Comparison of ENCODE assay signal across 22 cellular contexts in genomic region chr7:44530990-44531389, GRCh38. TPM values are rescaled to one million over a fixed set of nuclear protein-coding genes. Genes with fewer than 3 reads are reported as not detected.
DNase-seq lines count a peak whose midpoint lies in the region; ATAC-seq, FAIRE-seq and TF ChIP-seq lines count a peak whose summit lies in the region.
"Had no signal": no experiment of that assay in that cellular context is flagged by ENCODE, and none has a peak within 500 bp of the region (broad histone marks: within the 10 kb centered on the region; RNA-seq: fewer than 3 reads in every experiment).

No MANE protein-coding gene starts in this region.

- POLR2A ChIA-PET in Panc1 (lab: Charles Lee) (no interaction called here), H1 (lab: Charles Lee; ENCODE audit: partially characterized antibody) (no interaction called here)

- no TSS peak for BruUV-seq in Panc1 (replicated peaks; lab: Mats Ljungman, UMichigan)

- H3K4me3 Mint-ChIP-seq in effector memory CD8-positive, alpha-beta T cell, result no peak overlapping the region
- H3K4me3 Mint-ChIP-seq: activated CD4-positive, alpha-beta T cell treated with anti-CD3 and anti-CD28 coated beads for 36 hours; central memory CD8-positive, alpha-beta T cell had no signal

- no peak overlapping the region for H3K27ac Mint-ChIP-seq in effector memory CD8-positive, alpha-beta T cell
- H3K27ac Mint-ChIP-seq: activated CD4-positive, alpha-beta T cell treated with anti-CD3 and anti-CD28 coated beads for 36 hours had no signal

- peaks cover 0 to 3% of the 10 kb centered on the region in 2 donors for H3K4me1 Mint-ChIP-seq in effector memory CD8-positive, alpha-beta T cell (ENCODE audit: low read depth in 2 of 2)
- H3K4me1 Mint-ChIP-seq: activated CD4-positive, alpha-beta T cell treated with anti-CD3 and anti-CD28 coated beads for 36 hours had no signal

- H2BK12ac ChIP-seq in H1 (ENCODE audit: low read depth, low read length), result no peak overlapping the region

- no peak overlapping the region for H3K56ac ChIP-seq in H1 (replicated peaks; ENCODE audit: insufficient read length, low read depth, low read length)

- H3K4me2 ChIP-seq in GM23248 (ENCODE audit: unreplicated experiment) (no peak overlapping the region), H1 (ENCODE audit: insufficient read depth in 1 of 2, low read depth in 2 of 2, low read length in 2 of 2) (no peak overlapping the region)

- H3K27me3 ChIP-seq in GM23248 (replicated peaks; ENCODE audit: insufficient read depth) (no peaks in the 10 kb centered on the region), Panc1 (ENCODE audit: control insufficient read depth, insufficient read depth, low read length) (no peaks in the 10 kb centered on the region), H1 (replicated peaks in 1 of 4; ENCODE audit: control insufficient read depth in 3 of 4, extremely low read depth in 1 of 4, insufficient read depth in 3 of 4, low read length in 3 of 4) (no peaks in the 10 kb centered on the region), stomach (no peaks in the 10 kb centered on the region)
- H3K27me3 ChIP-seq: esophagus muscularis mucosa had no signal

- no peaks in the 10 kb centered on the region for H3K79me2 ChIP-seq in GM23248 (ENCODE audit: insufficient read depth)
- H3K79me2 ChIP-seq in H1 (ENCODE audit: control insufficient read depth in 1 of 2, insufficient read depth in 2 of 2, low read length in 2 of 2), result no peaks in the 10 kb centered on the region

- no peak overlapping the region for H3K27ac ChIP-seq in GM23248
- H3K27ac ChIP-seq in Panc1 (ENCODE audit: low read length), result no peak overlapping the region
- no peak overlapping the region for H3K27ac ChIP-seq in H1 (ENCODE audit: low read depth, low read length)
- H3K27ac ChIP-seq in stomach, result no peak overlapping the region
- H3K27ac ChIP-seq: esophagus muscularis mucosa, RWPE1 had no signal

- H4K20me1 ChIP-seq in GM23248 (ENCODE audit: insufficient read depth) (no peaks in the 10 kb centered on the region), H1 (replicated peaks in 1 of 2; ENCODE audit: control insufficient read depth in 1 of 2, insufficient read depth in 2 of 2, low read length in 2 of 2) (no peaks in the 10 kb centered on the region)

- H3K23ac ChIP-seq in H1 (ENCODE audit: insufficient read length), result no peak overlapping the region

- TF ChIP-seq CTCF in Panc1 (IDR thresholded peaks at IDR 0.05) (no peak), H1 (IDR thresholded peaks at IDR 0.05; ENCODE audit: control extremely low read depth in 1 of 3, insufficient read depth in 1 of 3, low read depth in 1 of 3, low read length in 3 of 3) (no peak), stomach (IDR thresholded peaks at IDR 0.05) (no peak)

- no peak overlapping the region for H3K18ac ChIP-seq in H1 (ENCODE audit: extremely low read depth, low read length)

- no peaks in the 10 kb centered on the region for H3K23me2 ChIP-seq in H1 (ENCODE audit: low read depth, low read length)

- H2BK5ac ChIP-seq in H1 (ENCODE audit: low read depth, low read length), result no peak overlapping the region

- no peak overlapping the region for H3K9ac ChIP-seq in GM23248
- no peak overlapping the region for H3K9ac ChIP-seq in H1 (replicated peaks in 1 of 4; ENCODE audit: extremely low read depth in 1 of 4, low read depth in 3 of 4, low read length in 3 of 4)

- H2BK120ac ChIP-seq in H1 (replicated peaks; ENCODE audit: low read depth, low read length), result no peak overlapping the region

- in situ Hi-C loops in GM23248 (cut with MboI), result no loop called here
- in situ Hi-C loops in Panc1 (cut with HindIII; ENCODE audit: low pct_unique_long_range_greater_than_20kb, low sequenced_read_pairs), result no loop called here

- peak; percentile 27 for DNase-seq in GM23248
- DNase-seq in Panc1 (ENCODE audit: low read depth, low spot score), result no peak
- no peak for DNase-seq in H1 (ENCODE audit: low read depth in 1 of 2, low spot score in 2 of 2)
- peak; percentile 25 for DNase-seq in stomach
- no peak for DNase-seq in stimulated activated naive CD4-positive, alpha-beta T cell treated with Interleukin-2 at 50 U/mL for 16 hours (lab: John Stamatoyannopoulos, UW)
- DNase-seq in effector memory CD8-positive, alpha-beta T cell, result no peak
- DNase-seq in NCI-H187 (lab: John Stamatoyannopoulos, UW), result no peak
- DNase-seq: activated CD4-positive, alpha-beta T cell treated with anti-CD3 and anti-CD28 coated beads for 36 hours; activated naive CD4-positive, alpha-beta T cell treated with Interleukin-2 at 50 U/mL for 16 hours; anterior cingulate cortex; COR-L47; NCI-H1417; NCI-H2227 treated with DMSO at 0.1 percent for 48 hours; NK-92 treated with Interleukin-12 subunit alpha and Interleukin-12 subunit beta, amount 100 ng/mL, for 24 hours had no signal

- no peak for TF ChIP-seq RAD21 in H1 (IDR thresholded peaks at IDR 0.05 in 1 of 2, conservative IDR thresholded peaks at IDR 0.05 in 1 of 2; ENCODE audit: low read depth in 2 of 2, low read length in 2 of 2)

- no peaks in the 10 kb centered on the region for H3K36me3 Mint-ChIP-seq in effector memory CD8-positive, alpha-beta T cell (ENCODE audit: insufficient read depth)

- no peaks in the 10 kb centered on the region for H3F3A ChIP-seq in GM23248 (ENCODE audit: insufficient read depth)

- no peaks in the 10 kb centered on the region for H3K36me3 ChIP-seq in GM23248 (ENCODE audit: low read depth)
- no peaks in the 10 kb centered on the region for H3K36me3 ChIP-seq in Panc1 (ENCODE audit: control insufficient read depth, insufficient read depth, low read length)
- H3K36me3 ChIP-seq in H1 (ENCODE audit: control insufficient read depth in 2 of 4, insufficient read depth in 4 of 4, low read length in 3 of 4), result no peaks in the 10 kb centered on the region
- H3K36me3 ChIP-seq in stomach, result no peaks in the 10 kb centered on the region
- H3K36me3 ChIP-seq: esophagus muscularis mucosa, HAP-1 had no signal

- H3K27me3 Mint-ChIP-seq in effector memory CD8-positive, alpha-beta T cell, result peaks cover 0 to 8% of the 10 kb centered on the region in 2 donors
- H3K27me3 Mint-ChIP-seq: activated CD4-positive, alpha-beta T cell treated with anti-CD3 and anti-CD28 coated beads for 36 hours; central memory CD8-positive, alpha-beta T cell had no signal

- H4K5ac ChIP-seq in H1 (ENCODE audit: insufficient read length, low read depth, low read length), result no peak overlapping the region

- H4K8ac ChIP-seq in H1 (ENCODE audit: extremely low read depth, insufficient read depth, low read length), result peak overlapping the region; percentile 79; the same call in 1 of the 2 replicates

- ATAC-seq in Panc1, result peak; percentile 32; the same call in 1 of the 2 replicates
- ATAC-seq in effector memory CD8-positive, alpha-beta T cell (replicated peaks), result no peak
- ATAC-seq: activated CD4-positive, alpha-beta T cell treated with anti-CD3 and anti-CD28 coated beads for 36 hours; SK-N-SH treated with all-trans-retinoic acid at 6 μM for 48 hours had no signal

- FAIRE-seq in H1 (lab: Jason Lieb, UNC), result no peak
- FAIRE-seq: G401.6, GM19239 had no signal

- WGBS in GM23248 (ENCODE audit: low coverage in 1 of 2, low lambda C conversion rate in 2 of 2, missing lambda C conversion rate in 2 of 2), 2 experiments, result 48 to 68% methylated on average over 10 of the region's 10 CpGs
- 84% methylated on average over 10 of the region's 10 CpGs; no CpG with 5 or more reads in 1 of the 2 experiments for WGBS in H1 (ENCODE audit: extremely low coverage in 1 of 2, insufficient coverage in 1 of 2, insufficient read length in 1 of 2, insufficient replicate concordance in 2 of 2, low coverage in 1 of 2, low lambda C conversion rate in 2 of 2, missing lambda C conversion rate in 1 of 2), 2 experiments
- WGBS in stomach, 5 donors, result 70 to 81% (median 76%) methylated on average over 10 of the region's 10 CpGs

- intact Hi-C loops in Panc1 (cut with micrococcal nuclease; ENCODE audit: unreplicated experiment), result no loop called here
- intact Hi-C loops in stomach (cut with DNase I; ENCODE audit: low total_unique reads), result no loop called here

- H2AFZ ChIP-seq in GM23248 (no peak overlapping the region), H1 (ENCODE audit: low read length) (no peak overlapping the region)

- no peaks in the 10 kb centered on the region for H3K9me3 ChIP-seq in GM23248 (ENCODE audit: low read depth)
- no peaks in the 10 kb centered on the region for H3K9me3 ChIP-seq in Panc1 (ENCODE audit: control insufficient read depth, insufficient read depth, low read depth, low read length)
- no peaks in the 10 kb centered on the region for H3K9me3 ChIP-seq in H1 (ENCODE audit: insufficient read depth in 2 of 2, low read depth in 1 of 2, low read length in 1 of 2)
- H3K9me3 ChIP-seq in stomach, result peaks cover 2 to 14% (median 11%) of the 10 kb centered on the region in 4 donors
- H3K9me3 ChIP-seq: HAP-1 had no signal

- H2AK5ac ChIP-seq in H1 (ENCODE audit: low read depth, low read length), result no peak overlapping the region

- TF ChIP-seq EP300 in H1 (IDR thresholded peaks at IDR 0.05; ENCODE audit: borderline replicate concordance in 1 of 2, low read depth in 2 of 2, low read length in 2 of 2) (no peak), stomach (IDR thresholded peaks at IDR 0.05) (no peak)

- H3K14ac ChIP-seq in H1 (ENCODE audit: insufficient read length), result no peak overlapping the region

- TF ChIP-seq POLR2A in H1 (IDR thresholded peaks at IDR 0.05; ENCODE audit: control extremely low read depth in 1 of 2, low read depth in 2 of 2, low read length in 2 of 2) (no peak), stomach (IDR thresholded peaks at IDR 0.05) (no peak)

- H3K4ac ChIP-seq in H1 (replicated peaks; ENCODE audit: insufficient read length, low read depth, low read length), result no peak overlapping the region

- no peaks in the 10 kb centered on the region for H3K9me2 ChIP-seq in GM23248 (ENCODE audit: insufficient read depth)

- H3K4me3 ChIP-seq in GM23248 (no peak overlapping the region), Panc1 (ENCODE audit: low read depth in 2 of 2, low read length in 2 of 2) (no peak overlapping the region), H1 (ENCODE audit: extremely low read depth in 1 of 4, insufficient read depth in 2 of 4, low read depth in 3 of 4, low read length in 4 of 4) (no peak overlapping the region), stomach (no peak overlapping the region)
- H3K4me3 ChIP-seq: esophagus muscularis mucosa, HAP-1 had no signal

- H4K91ac ChIP-seq in H1 (replicated peaks; ENCODE audit: insufficient read length, low read length), result no peak overlapping the region

- no peaks in the 10 kb centered on the region for H3K79me1 ChIP-seq in H1 (ENCODE audit: low read depth, low read length)

- no peak overlapping the region for H2BK20ac ChIP-seq in H1 (ENCODE audit: low read length)

- no peaks in the 10 kb centered on the region for H3K4me1 ChIP-seq in GM23248 (ENCODE audit: insufficient read depth)
- H3K4me1 ChIP-seq in Panc1 (ENCODE audit: control insufficient read depth, insufficient read depth, low read length), result no peaks in the 10 kb centered on the region
- no peaks in the 10 kb centered on the region for H3K4me1 ChIP-seq in H1 (replicated peaks in 1 of 4; ENCODE audit: control insufficient read depth in 3 of 4, insufficient read depth in 4 of 4, low read length in 3 of 4)
- peaks cover 0 to 11% (median 2%) of the 10 kb centered on the region in 4 donors for H3K4me1 ChIP-seq in stomach
- H3K4me1 ChIP-seq: esophagus muscularis mucosa, HAP-1 had no signal

- no peak overlapping the region for H2BK15ac ChIP-seq in H1 (ENCODE audit: low read length)

- CTCF ChIA-PET in Panc1 (lab: Charles Lee), result no interaction called here
- CTCF ChIA-PET in H1 (lab: Charles Lee; ENCODE audit: partially characterized antibody), result interaction anchor here (0.9 to 1.4 kb wide), 2 partner anchors 35 to 54 kb away, joined by 3 read pairs; no protein-coding TSS in a partner anchor

- H3K9me3 Mint-ChIP-seq in effector memory CD8-positive, alpha-beta T cell, result no peaks in the 10 kb centered on the region

RNA-seq across cellular contexts. Expression of gene NPC1L1, which starts 10.1 kb away (rescaled TPM):
- total RNA-seq in GM23248 (2014; rRNA removed; shearing (Covaris generic)), result not detected in 2 replicates
- polyA plus RNA-seq in GM23248 (2016; fragmentation: Nextera tagmentation; extraction: Ambion mirVana) (not detected in 2 replicates), H1 (2011; rRNA removed) (0.14 and 0.21 TPM in 2 replicates), stomach (under 1 TPM in 2 of 3 donors, not detected in 1; 0.12 to 0.20 TPM)
- total RNA-seq in Panc1 (2021; ENCODE audit: unreplicated experiment) (not detected), stomach (1 to 10 TPM in 3 of 5 donors, not detected in 2; 1.1 to 4.9 (median 1.6) TPM)
- 0.11 TPM for polyA plus RNA-seq in Panc1 (2012; ENCODE audit: insufficient read length)
- 0.06 TPM in 1 of 2 replicates, not detected in the other for total RNA-seq in H1 (2021; fragmentation: NEBNext Ultra II Directional; extraction: Animal tissue kit (Norgen Biotek cat#: 25700))
- 0.10 TPM for polyA plus RNA-seq in H1 (2011; cell fraction: cytosol; rRNA removed)
- polyA plus RNA-seq in H1 (2011; cell fraction: nucleus; rRNA removed), result 0.31 TPM
- 0.09 to 0.18 TPM (median 0.13 TPM) in 3 of 4 replicates, not detected in the other for polyA plus RNA-seq in H1 (2012, experiment 1 of 2)
- 0.05 TPM for polyA plus RNA-seq in H1 (2012, experiment 2 of 2)
- 0.16 TPM for polyA plus RNA-seq in H1 (2013, experiment 1 of 2)
- 0.13 TPM for polyA plus RNA-seq in H1 (2013, experiment 2 of 2)
- 0.06 and 0.22 TPM in 2 replicates for polyA minus RNA-seq in H1 (2011; rRNA and poly(A)+ RNA removed)
- polyA minus RNA-seq in H1 (2011; cell fraction: cytosol; rRNA and poly(A)+ RNA removed), result not detected
- not detected for polyA minus RNA-seq in H1 (2011; cell fraction: nucleus; rRNA and poly(A)+ RNA removed)
- total RNA-seq: myocyte had no signal

RNA-seq across cellular contexts. Expression of gene NUDCD3, which starts 40.5 kb away (rescaled TPM):
- total RNA-seq in GM23248 (2014; rRNA removed; shearing (Covaris generic)), result 49.2 and 56.7 TPM in 2 replicates
- polyA plus RNA-seq in GM23248 (2016; fragmentation: Nextera tagmentation; extraction: Ambion mirVana) (79.1 and 82.4 TPM in 2 replicates), H1 (2011; rRNA removed) (35.2 and 36.3 TPM in 2 replicates), stomach (10 to 100 TPM; 12.9 to 20.2 (median 15.9) TPM)
- total RNA-seq in Panc1 (2021; ENCODE audit: unreplicated experiment) (117 TPM), stomach (100 to 1,000 TPM in 1 of 5 donors, 10 to 100 TPM in 4; 20.4 to 147 (median 52.7) TPM)
- polyA plus RNA-seq in Panc1 (2012; ENCODE audit: insufficient read length), result 128 TPM
- 83.8 and 93.7 TPM in 2 replicates for total RNA-seq in H1 (2021; fragmentation: NEBNext Ultra II Directional; extraction: Animal tissue kit (Norgen Biotek cat#: 25700))
- 46.0 TPM for polyA plus RNA-seq in H1 (2011; cell fraction: cytosol; rRNA removed)
- polyA plus RNA-seq in H1 (2011; cell fraction: nucleus; rRNA removed), result 52.0 TPM
- 56.3 to 75.9 TPM (median 60.7 TPM) in 4 replicates for polyA plus RNA-seq in H1 (2012, experiment 1 of 2)
- 36.1 TPM for polyA plus RNA-seq in H1 (2012, experiment 2 of 2)
- polyA plus RNA-seq in H1 (2013, experiment 1 of 2), result 26.9 TPM
- polyA plus RNA-seq in H1 (2013, experiment 2 of 2), result 24.8 TPM
- polyA minus RNA-seq in H1 (2011; rRNA and poly(A)+ RNA removed), result 95.6 and 118 TPM in 2 replicates
- 35.1 TPM for polyA minus RNA-seq in H1 (2011; cell fraction: cytosol; rRNA and poly(A)+ RNA removed)
- 33.6 TPM for polyA minus RNA-seq in H1 (2011; cell fraction: nucleus; rRNA and poly(A)+ RNA removed)

RNA-seq across cellular contexts. Expression of gene DDX56, which starts 42.7 kb away (rescaled TPM):
- total RNA-seq in GM23248 (2014; rRNA removed; shearing (Covaris generic)), result 54.3 and 70.5 TPM in 2 replicates
- polyA plus RNA-seq in GM23248 (2016; fragmentation: Nextera tagmentation; extraction: Ambion mirVana) (65.1 and 68.6 TPM in 2 replicates), H1 (2011; rRNA removed) (81.6 and 82.0 TPM in 2 replicates), stomach (10 to 100 TPM; 40.9 to 98.7 (median 63.7) TPM)
- total RNA-seq in Panc1 (2021; ENCODE audit: unreplicated experiment) (147 TPM), stomach (10 to 100 TPM; 35.6 to 95.1 (median 47.4) TPM)
- polyA plus RNA-seq in Panc1 (2012; ENCODE audit: insufficient read length), result 124 TPM
- 55.4 and 56.9 TPM in 2 replicates for total RNA-seq in H1 (2021; fragmentation: NEBNext Ultra II Directional; extraction: Animal tissue kit (Norgen Biotek cat#: 25700))
- 79.6 TPM for polyA plus RNA-seq in H1 (2011; cell fraction: cytosol; rRNA removed)
- 179 TPM for polyA plus RNA-seq in H1 (2011; cell fraction: nucleus; rRNA removed)
- 73.0 to 92.1 TPM (median 90.5 TPM) in 4 replicates for polyA plus RNA-seq in H1 (2012, experiment 1 of 2)
- 88.4 TPM for polyA plus RNA-seq in H1 (2012, experiment 2 of 2)
- polyA plus RNA-seq in H1 (2013, experiment 1 of 2), result 59.0 TPM
- polyA plus RNA-seq in H1 (2013, experiment 2 of 2), result 54.2 TPM
- 82.6 and 86.4 TPM in 2 replicates for polyA minus RNA-seq in H1 (2011; rRNA and poly(A)+ RNA removed)
- 34.8 TPM for polyA minus RNA-seq in H1 (2011; cell fraction: cytosol; rRNA and poly(A)+ RNA removed)
- 64.0 TPM for polyA minus RNA-seq in H1 (2011; cell fraction: nucleus; rRNA and poly(A)+ RNA removed)

RNA-seq across cellular contexts. Expression of gene TMED4, which starts 51.0 kb away (rescaled TPM):
- total RNA-seq in GM23248 (2014; rRNA removed; shearing (Covaris generic)), result 174 and 201 TPM in 2 replicates
- 78.2 and 86.0 TPM in 2 replicates for polyA plus RNA-seq in GM23248 (2016; fragmentation: Nextera tagmentation; extraction: Ambion mirVana)
- total RNA-seq in Panc1 (2021; ENCODE audit: unreplicated experiment), result 123 TPM
- polyA plus RNA-seq in Panc1 (2012; ENCODE audit: insufficient read length), result 186 TPM
- total RNA-seq in H1 (2021; fragmentation: NEBNext Ultra II Directional; extraction: Animal tissue kit (Norgen Biotek cat#: 25700)), result 41.1 and 44.9 TPM in 2 replicates
- 76.7 and 91.9 TPM in 2 replicates for polyA plus RNA-seq in H1 (2011; rRNA removed)
- 72.2 TPM for polyA plus RNA-seq in H1 (2011; cell fraction: cytosol; rRNA removed)
- polyA plus RNA-seq in H1 (2011; cell fraction: nucleus; rRNA removed), result 68.9 TPM
- polyA plus RNA-seq in H1 (2012, experiment 1 of 2), result 39.2 to 48.0 TPM (median 42.1 TPM) in 4 replicates
- 39.9 TPM for polyA plus RNA-seq in H1 (2012, experiment 2 of 2)
- polyA plus RNA-seq in H1 (2013, experiment 1 of 2), result 40.7 TPM
- polyA plus RNA-seq in H1 (2013, experiment 2 of 2), result 46.2 TPM
- polyA minus RNA-seq in H1 (2011; rRNA and poly(A)+ RNA removed), result 38.6 and 54.2 TPM in 2 replicates
- polyA minus RNA-seq in H1 (2011; cell fraction: cytosol; rRNA and poly(A)+ RNA removed), result 47.6 TPM
- polyA minus RNA-seq in H1 (2011; cell fraction: nucleus; rRNA and poly(A)+ RNA removed), result 39.0 TPM
- total RNA-seq in stomach, result 100 to 1,000 TPM in 4 of 5 donors, 10 to 100 TPM in 1; 60.7 to 235 (median 111) TPM
- 10 to 100 TPM; 13.4 to 36.1 (median 24.5) TPM for polyA plus RNA-seq in stomach

Comparison
In these comparisons a context has a peak if more than half of its experiments do, and no peak if none do; other contexts are left out.
1. DNase-seq: peak in GM23248 (single experiment) and stomach (single experiment); none in Panc1 (single experiment), H1 (0 of 2), stimulated activated naive CD4-positive, alpha-beta T cell treated with Interleukin-2 at 50 U/mL for 16 hours (single experiment), effector memory CD8-positive, alpha-beta T cell (0 of 3) and NCI-H187 (0 of 2).